9 cellular contexts compared by ENCODE assay signal in the genomic region with DNA sequence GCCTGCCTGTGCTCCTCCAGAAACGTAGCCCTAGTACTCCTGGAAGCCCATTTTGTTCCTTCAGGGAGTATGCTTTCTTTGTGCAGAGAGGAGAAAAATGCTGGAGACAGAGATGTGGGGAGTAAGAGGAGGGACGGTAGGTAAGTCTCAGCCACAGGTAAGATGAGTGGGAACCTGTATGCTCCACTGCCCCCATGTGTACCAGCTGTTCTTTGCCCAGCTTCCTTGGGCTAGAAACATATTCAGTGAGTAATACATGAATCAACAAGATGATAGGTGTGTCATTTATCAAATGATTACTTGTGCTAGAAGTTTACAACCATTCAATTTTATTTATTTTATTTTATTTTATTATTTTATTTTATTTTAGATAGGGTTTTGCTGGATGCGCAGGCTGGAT. TPM values are rescaled to one million over a fixed set of nuclear protein-coding genes. Genes with fewer than 3 reads are reported as not detected.
DNase-seq lines count a peak whose midpoint lies in the region; ATAC-seq and TF ChIP-seq lines count a peak whose summit lies in the region.
"Had no signal": no experiment of that assay in that cellular context is flagged by ENCODE, and none has a peak within 500 bp of the region (broad histone marks: within the 10 kb centered on the region; RNA-seq: fewer than 3 reads in every experiment).

No MANE protein-coding gene starts in this region.

- no peak for DNase-seq in activated T-helper 2 cell treated with anti-CD3 and anti-CD28 coated beads, Interferon-gamma antibody, Interleukin-2, Interleukin-4, amounts not matched to agents 10 μg/mL and 5 μg/mL and 100 μg/mL, durations not matched to agents 14 hours and 24 hours and 36 hours (ENCODE audit: low spot score)
- DNase-seq in renal cortical epithelial cell (ENCODE audit: low read depth) = peak; percentile 26
- no peak for DNase-seq in GM10248 (ENCODE audit: extremely low spot score)
- no peak for DNase-seq in ureter (ENCODE audit: low spot score)
- no peak for DNase-seq in RWPE1 (ENCODE audit: low spot score)
- DNase-seq: amniotic stem cell, SJCRH30 had no signal

- no peak overlapping the region for H3K27ac ChIP-seq in RWPE1
- H3K27ac ChIP-seq: SJCRH30 had no signal

- H3K4me3 Mint-ChIP-seq in activated T-helper 2 cell treated with anti-CD3 and anti-CD28 coated beads, Interferon-gamma antibody, Interleukin-2, Interleukin-4, amounts not matched to agents 10 μg/mL and 5 μg/mL and 100 μg/mL, durations not matched to agents 14 hours and 24 hours and 36 hours (ENCODE audit: low read depth) = peak overlapping the region; percentile 86

- H3K27ac Mint-ChIP-seq in activated T-helper 2 cell treated with anti-CD3 and anti-CD28 coated beads, Interferon-gamma antibody, Interleukin-2, Interleukin-4, amounts not matched to agents 10 μg/mL and 5 μg/mL and 100 μg/mL, durations not matched to agents 14 hours and 24 hours and 36 hours = peak overlapping the region; percentile 96

- TF ChIP-seq CTCF in GM10248 (IDR thresholded peaks at IDR 0.05; ENCODE audit: control extremely low read depth, extremely low read depth, low read depth, missing control alignments) (no peak), RWPE1 (conservative IDR thresholded peaks at IDR 0.05; ENCODE audit: low read depth) (no peak)

- CTCF ChIA-PET in GM10248 (lab: Yijun Ruan, JAX) (interaction anchor here (0.8 to 2.1 kb wide), 2 partner anchors 9 to 100 kb away, joined by 3 to 4 read pairs; no protein-coding TSS in a partner anchor), RWPE1 (lab: Yijun Ruan, JAX) (no interaction called here)

- H3K4me1 Mint-ChIP-seq in activated T-helper 2 cell treated with anti-CD3 and anti-CD28 coated beads, Interferon-gamma antibody, Interleukin-2, Interleukin-4, amounts not matched to agents 10 μg/mL and 5 μg/mL and 100 μg/mL, durations not matched to agents 14 hours and 24 hours and 36 hours (ENCODE audit: low read depth) = peaks cover 58% of the 10 kb centered on the region

- H3K27me3 Mint-ChIP-seq in activated T-helper 2 cell treated with anti-CD3 and anti-CD28 coated beads, Interferon-gamma antibody, Interleukin-2, Interleukin-4, amounts not matched to agents 10 μg/mL and 5 μg/mL and 100 μg/mL, durations not matched to agents 14 hours and 24 hours and 36 hours (ENCODE audit: low read depth) = no peaks in the 10 kb centered on the region

- H3K9me3 Mint-ChIP-seq in activated T-helper 2 cell treated with anti-CD3 and anti-CD28 coated beads, Interferon-gamma antibody, Interleukin-2, Interleukin-4, amounts not matched to agents 10 μg/mL and 5 μg/mL and 100 μg/mL, durations not matched to agents 14 hours and 24 hours and 36 hours = no peaks in the 10 kb centered on the region

- H3K36me3 Mint-ChIP-seq in activated T-helper 2 cell treated with anti-CD3 and anti-CD28 coated beads, Interferon-gamma antibody, Interleukin-2, Interleukin-4, amounts not matched to agents 10 μg/mL and 5 μg/mL and 100 μg/mL, durations not matched to agents 14 hours and 24 hours and 36 hours (ENCODE audit: low read depth) = peaks cover 30% of the 10 kb centered on the region

- ATAC-seq in GM18517 (IDR thresholded peaks at IDR 0.05; ENCODE audit: unreplicated experiment) = peak; percentile 57
- peak; percentile 24 for ATAC-seq in HG02938 (IDR thresholded peaks at IDR 0.05; ENCODE audit: unreplicated experiment)

- POLR2A ChIA-PET in GM10248 (lab: Yijun Ruan, JAX) (no interaction called here), RWPE1 (lab: Yijun Ruan, JAX; ENCODE audit: low non-redundant PET) (no interaction called here)

- intact Hi-C loops in activated T-helper 2 cell treated with anti-CD3 and anti-CD28 coated beads, Interferon-gamma antibody, Interleukin-2, Interleukin-4, amounts not matched to agents 10 μg/mL and 5 μg/mL and 100 μg/mL, durations not matched to agents 14 hours and 24 hours and 36 hours (cut with micrococcal nuclease) = loop anchor here (2.0 kb wide), 1 partner anchor 16 kb away; no protein-coding TSS in a partner anchor

RNA-seq across cellular contexts. Expression of a gene that starts 13.6 kb away (rescaled TPM):
- total RNA-seq in activated T-helper 2 cell treated with anti-CD3 and anti-CD28 coated beads, Interferon-gamma antibody, Interleukin-2, Interleukin-4, amounts not matched to agents 10 μg/mL and 5 μg/mL and 100 μg/mL, durations not matched to agents 14 hours and 24 hours and 36 hours = 34.2 and 36.7 TPM in 2 replicates
- 7.6 and 15.3 TPM in 2 replicates for total RNA-seq in renal cortical epithelial cell
- 34.5 TPM for total RNA-seq in ureter
